Comparison of ENCODE assay signal across 17 cellular contexts in the genomic region with DNA sequence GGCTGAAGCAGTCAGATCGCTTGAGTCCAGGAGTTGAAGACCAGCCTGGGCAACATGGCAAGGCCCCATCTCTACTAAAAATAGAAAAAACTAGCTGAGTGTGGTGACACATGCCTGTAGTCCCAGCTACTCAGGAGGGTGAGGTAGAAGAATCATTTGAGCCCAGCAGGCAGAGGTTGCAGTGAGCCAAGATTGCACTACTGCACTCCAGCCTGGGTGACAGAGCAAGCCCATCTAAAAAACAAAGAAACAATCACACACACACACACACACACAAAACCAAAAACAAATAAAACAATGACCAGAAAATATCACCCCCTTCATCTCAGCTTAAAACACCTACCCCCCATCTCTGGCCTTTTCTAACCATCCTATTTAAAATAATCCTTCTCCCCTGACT.
A peak's percentile ranks its signal among the peaks of the same experiment; 100 is the strongest.
DNase-seq lines count a peak whose midpoint lies in the region; ATAC-seq and TF ChIP-seq lines count a peak whose summit lies in the region.
"Had no signal": no experiment of that assay in that cellular context is flagged by ENCODE, and none has a peak within 500 bp of the region (broad histone marks: within the 10 kb centered on the region; RNA-seq: fewer than 3 reads in every experiment).

No MANE protein-coding gene starts in this region.

- H3K36me3 ChIP-seq in effector memory CD4-positive, alpha-beta T cell (ENCODE audit: control insufficient read depth, insufficient read depth, low read length): peaks cover 4% of the 10 kb centered on the region
- H3K36me3 ChIP-seq: neural progenitor cell, thoracic aorta had no signal

- no peak overlapping the region for H3K4me3 ChIP-seq in effector memory CD4-positive, alpha-beta T cell (ENCODE audit: insufficient read depth, low read depth, low read length, poor library complexity, severe bottlenecking)
- H3K4me3 ChIP-seq: neural progenitor cell, thoracic aorta had no signal

- no peaks in the 10 kb centered on the region for H3K27me3 ChIP-seq in effector memory CD4-positive, alpha-beta T cell (replicated peaks; ENCODE audit: control insufficient read depth, insufficient read depth, low read length, poor library complexity, severe bottlenecking)
- H3K27me3 ChIP-seq: neural progenitor cell had no signal

- peak overlapping the region; percentile 35 for H3K4me3 Mint-ChIP-seq in activated CD4-positive, alpha-beta T cell treated with anti-CD3 and anti-CD28 coated beads for 36 hours
- H3K4me3 Mint-ChIP-seq in HFFc6 (no peak overlapping the region), natural killer cell (peak overlapping the region; percentile 71), MCF 10A (ENCODE audit: unreplicated experiment) (no peak overlapping the region)
- peak overlapping the region; percentile 54 for H3K4me3 Mint-ChIP-seq in activated naive CD8-positive, alpha-beta T cell treated with anti-CD3 and anti-CD28 coated beads for 36 hours
- H3K4me3 Mint-ChIP-seq: neural progenitor cell had no signal

- no peaks in the 10 kb centered on the region for H3K9me3 ChIP-seq in effector memory CD4-positive, alpha-beta T cell (ENCODE audit: control insufficient read depth, low read length)
- H3K9me3 ChIP-seq: thoracic aorta had no signal

- H3K4me1 Mint-ChIP-seq in activated CD4-positive, alpha-beta T cell treated with anti-CD3 and anti-CD28 coated beads for 36 hours: peaks cover 23% of the 10 kb centered on the region
- peaks cover 35% of the 10 kb centered on the region for H3K4me1 Mint-ChIP-seq in HFFc6 (ENCODE audit: low read depth)
- H3K4me1 Mint-ChIP-seq in activated naive CD8-positive, alpha-beta T cell treated with anti-CD3 and anti-CD28 coated beads for 36 hours: peaks cover 16% of the 10 kb centered on the region
- H3K4me1 Mint-ChIP-seq in natural killer cell: peaks cover 15 to 18% of the 10 kb centered on the region in 2 donors
- H3K4me1 Mint-ChIP-seq in MCF 10A (ENCODE audit: insufficient read depth, unreplicated experiment): peaks cover 5% of the 10 kb centered on the region
- H3K4me1 Mint-ChIP-seq: neural progenitor cell had no signal

- H3K27ac Mint-ChIP-seq in activated CD4-positive, alpha-beta T cell treated with anti-CD3 and anti-CD28 coated beads for 36 hours: peak overlapping the region; percentile 92
- H3K27ac Mint-ChIP-seq in HFFc6: 0 out of 2 replicates have a peak overlapping the region, but pooled peaks have one; percentile 4
- peak overlapping the region; percentile 90 for H3K27ac Mint-ChIP-seq in activated naive CD8-positive, alpha-beta T cell treated with anti-CD3 and anti-CD28 coated beads for 36 hours
- H3K27ac Mint-ChIP-seq in natural killer cell: peak overlapping the region; percentile 90
- H3K27ac Mint-ChIP-seq in MCF 10A (ENCODE audit: low read depth, unreplicated experiment): no peak overlapping the region
- H3K27ac Mint-ChIP-seq: neural progenitor cell had no signal

- CTCF ChIA-PET in activated CD4-positive, alpha-beta T cell treated with anti-CD3 and anti-CD28 coated beads for 36 hours (lab: Charles Lee): interaction anchor here (0.7 to 1.4 kb wide), 4 partner anchors 8 to 69 kb away, joined by 3 to 4 read pairs (median 3); no protein-coding TSS in a partner anchor
- CTCF ChIA-PET in MCF 10A (lab: Yijun Ruan, JAX): interaction anchor here (0.5 to 1.3 kb wide), 5 partner anchors 14 to 1177 kb away, joined by 3 to 5 read pairs (median 3); no protein-coding TSS in a partner anchor

- intact Hi-C loops in activated CD4-positive, alpha-beta T cell treated with anti-CD3 and anti-CD28 coated beads for 36 hours (cut with DNase I, micrococcal nuclease): loop anchor here (1.0 to 10.0 kb wide), 7 partner anchors 17 to 873 kb away; a partner anchor contains a TSS
- intact Hi-C loops in natural killer cell (cut with micrococcal nuclease): no loop called here
- intact Hi-C loops in MCF 10A (cut with micrococcal nuclease): loop anchor here (5.0 to 10.0 kb wide), 2 partner anchors 79 to 103 kb away; no protein-coding TSS in a partner anchor

- BruUV-seq in MCF 10A (replicated peaks; lab: Mats Ljungman, UMichigan): no TSS peak

- H3K9me3 Mint-ChIP-seq in activated CD4-positive, alpha-beta T cell treated with anti-CD3 and anti-CD28 coated beads for 36 hours (ENCODE audit: low read depth): no peaks in the 10 kb centered on the region
- H3K9me3 Mint-ChIP-seq in HFFc6 (no peaks in the 10 kb centered on the region), natural killer cell (no peaks in the 10 kb centered on the region), MCF 10A (ENCODE audit: unreplicated experiment) (no peaks in the 10 kb centered on the region)
- H3K9me3 Mint-ChIP-seq in activated naive CD8-positive, alpha-beta T cell treated with anti-CD3 and anti-CD28 coated beads for 36 hours: no peaks in the 10 kb centered on the region
- H3K9me3 Mint-ChIP-seq: neural progenitor cell had no signal

- peaks cover 13% of the 10 kb centered on the region for H3K36me3 Mint-ChIP-seq in activated CD4-positive, alpha-beta T cell treated with anti-CD3 and anti-CD28 coated beads for 36 hours (ENCODE audit: low read depth)
- H3K36me3 Mint-ChIP-seq in HFFc6 (ENCODE audit: low read depth): no peaks in the 10 kb centered on the region
- peaks cover 13% of the 10 kb centered on the region for H3K36me3 Mint-ChIP-seq in activated naive CD8-positive, alpha-beta T cell treated with anti-CD3 and anti-CD28 coated beads for 36 hours
- no peaks in the 10 kb centered on the region for H3K36me3 Mint-ChIP-seq in natural killer cell
- peaks cover 6% of the 10 kb centered on the region for H3K36me3 Mint-ChIP-seq in MCF 10A (ENCODE audit: insufficient read depth, unreplicated experiment)

- POLR2A ChIA-PET in activated CD4-positive, alpha-beta T cell treated with anti-CD3 and anti-CD28 coated beads for 36 hours (lab: Charles Lee): interaction anchor here (0.7 kb wide), 1 partner anchor 68 kb away, joined by 3 read pairs; a partner anchor contains a TSS
- POLR2A ChIA-PET in MCF 10A (lab: Yijun Ruan, JAX): no interaction called here

- DNase-seq in activated CD4-positive, alpha-beta T cell treated with anti-CD3 and anti-CD28 coated beads for 36 hours: peak; percentile 19
- no peak for DNase-seq in activated CD4-positive, alpha-beta T cell treated with anti-CD3 and anti-CD28 coated beads, Interleukin-2, amount 50 U/mL, for 4 hours
- no peak for DNase-seq in HFFc6
- DNase-seq in activated naive CD8-positive, alpha-beta T cell treated with anti-CD3 and anti-CD28 coated beads for 36 hours: no peak
- no peak for DNase-seq in natural killer cell
- no peak for DNase-seq in NCI-H2227 (lab: John Stamatoyannopoulos, UW; ENCODE audit: unreplicated experiment)
- no peak for DNase-seq in effector memory CD4-positive, alpha-beta T cell
- DNase-seq in MCF 10A (ENCODE audit: unreplicated experiment): no peak
- DNase-seq: 8988T, anterior cingulate cortex, EL, MM.1S, NCI-H1930, NCI-H524 treated with DMSO at 0.1 percent for 48 hours, right cardiac atrium had no signal

- H3K27me3 Mint-ChIP-seq in activated CD4-positive, alpha-beta T cell treated with anti-CD3 and anti-CD28 coated beads for 36 hours: no peaks in the 10 kb centered on the region
- H3K27me3 Mint-ChIP-seq in HFFc6 (ENCODE audit: insufficient read depth) (no peaks in the 10 kb centered on the region; the same call in 1 of the 2 replicates), natural killer cell (ENCODE audit: low read depth in 2 of 2) (no peaks in the 10 kb centered on the region), MCF 10A (ENCODE audit: insufficient read depth, unreplicated experiment) (no peaks in the 10 kb centered on the region)
- no peaks in the 10 kb centered on the region for H3K27me3 Mint-ChIP-seq in activated naive CD8-positive, alpha-beta T cell treated with anti-CD3 and anti-CD28 coated beads for 36 hours

- ATAC-seq in activated CD4-positive, alpha-beta T cell treated with anti-CD3 and anti-CD28 coated beads for 36 hours: peak; percentile 37
- ATAC-seq in natural killer cell: peak; percentile 15 to 30 (median 21)
- ATAC-seq: right cardiac atrium had no signal

- TF ChIP-seq CTCF in HFFc6 (IDR thresholded peaks at IDR 0.05) (no peak), natural killer cell (IDR thresholded peaks at IDR 0.05) (no peak), MCF 10A (IDR thresholded peaks at IDR 0.05; ENCODE audit: unreplicated experiment) (no peak)

- no peaks in the 10 kb centered on the region for H3K4me1 ChIP-seq in effector memory CD4-positive, alpha-beta T cell (ENCODE audit: control insufficient read depth, insufficient read depth, low read length, poor library complexity, severe bottlenecking)

- H3K27ac ChIP-seq in effector memory CD4-positive, alpha-beta T cell (ENCODE audit: insufficient read depth, low read length, poor library complexity, severe bottlenecking): no peak overlapping the region
- H3K27ac ChIP-seq: neural progenitor cell, thoracic aorta had no signal

Comparison
In these comparisons a context has a peak if more than half of its experiments do, and no peak if none do; other contexts are left out.
1. H3K4me3 Mint-ChIP-seq: peak in activated CD4-positive, alpha-beta T cell treated with anti-CD3 and anti-CD28 coated beads for 36 hours (single experiment), activated naive CD8-positive, alpha-beta T cell treated with anti-CD3 and anti-CD28 coated beads for 36 hours (single experiment) and natural killer cell (single experiment); none in HFFc6 (single experiment) and MCF 10A (single experiment).